1 cellular context compared by ENCODE assay signal in genomic region chr14:24240110-24240918, GRCh38.
TF ChIP-seq lines count a peak whose summit lies in the region.

No MANE protein-coding gene starts in this region.

TF ChIP-seq in K562, 482 proteins besides CTCF, POLR2A, EP300 and RAD21:
- 0 out of 2 replicates have a peak, but pooled peaks have one; percentile 25 for TF ChIP-seq RBFOX2 (IDR thresholded peaks at IDR 0.05; ENCODE audit: low read depth, low read length)
- TF ChIP-seq BCOR (IDR thresholded peaks at IDR 0.05): no peak
